ENCODE assay signal across 8 cellular contexts in the genomic region with DNA sequence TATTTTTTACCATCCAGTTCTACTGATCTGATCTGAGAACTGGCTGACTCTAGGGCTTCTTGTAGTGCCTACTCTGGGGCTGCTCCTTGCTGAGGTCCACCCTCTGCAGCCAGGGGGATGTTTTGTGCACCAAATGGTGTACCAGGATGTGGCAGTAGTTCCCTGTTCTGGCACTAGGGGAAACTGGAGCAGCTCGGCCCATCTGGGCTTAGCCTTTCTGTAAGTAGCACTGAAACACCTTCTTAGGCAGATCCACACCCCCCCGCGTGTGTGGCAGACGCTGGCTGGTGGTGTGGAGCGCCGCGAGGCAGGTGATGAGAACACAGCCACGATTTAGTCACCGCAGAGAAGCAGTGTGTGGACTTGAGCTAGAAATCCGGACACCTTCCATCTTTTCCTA. TPM values are rescaled to one million over a fixed set of nuclear protein-coding genes. Genes with fewer than 3 reads are reported as not detected.
A peak's percentile ranks its signal among the peaks of the same experiment; 100 is the strongest.
DNase-seq lines count a peak whose midpoint lies in the region; ATAC-seq and TF ChIP-seq lines count a peak whose summit lies in the region.

No MANE protein-coding gene starts in this region.

- H3K27me3 Mint-ChIP-seq in activated T-cell treated with anti-CD3 and anti-CD28 coated beads, Interleukin-2, amount 50 U/mL, for 4 hours (ENCODE audit: low read depth): no peaks in the 10 kb centered on the region

- H3K4me1 ChIP-seq in body of pancreas (peaks cover 8% of the 10 kb centered on the region), right lobe of liver (peaks cover 0 to 24% (median 9%) of the 10 kb centered on the region in 4 donors), spleen (no peaks in the 10 kb centered on the region)

- TF ChIP-seq CTCF in body of pancreas (IDR thresholded peaks at IDR 0.05): peak in 4 of 7 experiments; percentile 26 to 39 (median 34)
- TF ChIP-seq CTCF in right lobe of liver (IDR thresholded peaks at IDR 0.05): peak in 3 of 4 donors; percentile 22 to 42 (median 24)
- TF ChIP-seq CTCF in omental fat pad (IDR thresholded peaks at IDR 0.05): no peak
- TF ChIP-seq CTCF in GM20000 (IDR thresholded peaks at IDR 0.05; ENCODE audit: extremely low read depth, missing control alignments): no peak
- TF ChIP-seq CTCF in spleen (IDR thresholded peaks at IDR 0.05 in 8 of 11, conservative IDR thresholded peaks at IDR 0.05 in 3 of 11): peak in 3 of 11 experiments; percentile 21 to 30 (median 27)

- H3K4me3 ChIP-seq in body of pancreas (no peak overlapping the region), right lobe of liver (no peak overlapping the region), spleen (no peak overlapping the region)

- no peaks in the 10 kb centered on the region for H3K36me3 ChIP-seq in body of pancreas (replicated peaks in 1 of 2; ENCODE audit: insufficient read depth in 1 of 2, low read depth in 2 of 2)
- no peaks in the 10 kb centered on the region for H3K36me3 ChIP-seq in right lobe of liver
- H3K36me3 ChIP-seq in spleen: no peaks in the 10 kb centered on the region

- intact Hi-C loops in body of pancreas (cut with DNase I) (no loop called here), right lobe of liver (cut with DNase I) (no loop called here), spleen (cut with DNase I; ENCODE audit: low total_unique reads) (no loop called here)

- H3K4me3 Mint-ChIP-seq in activated T-cell treated with anti-CD3 and anti-CD28 coated beads, Interleukin-2, amount 50 U/mL, for 4 hours: no peak overlapping the region

- H3K9me3 ChIP-seq in body of pancreas (no peaks in the 10 kb centered on the region), right lobe of liver (no peaks in the 10 kb centered on the region), spleen (no peaks in the 10 kb centered on the region)

- no peak for TF ChIP-seq POLR2A in body of pancreas (IDR thresholded peaks at IDR 0.05)
- TF ChIP-seq POLR2A in right lobe of liver (IDR thresholded peaks at IDR 0.05): no peak
- no peak for TF ChIP-seq POLR2A in spleen (IDR thresholded peaks at IDR 0.05)

- H3K27me3 ChIP-seq in body of pancreas (no peaks in the 10 kb centered on the region), right lobe of liver (no peaks in the 10 kb centered on the region), spleen (replicated peaks in 1 of 7) (no peaks in the 10 kb centered on the region)

- ATAC-seq in activated T-cell treated with anti-CD3 and anti-CD28 coated beads, Interleukin-2, amount 50 U/mL, for 4 hours: peak; percentile 48 to 67
- ATAC-seq in body of pancreas: no peak
- peak; percentile 14 to 49 (median 36) for ATAC-seq in right lobe of liver
- no peak for ATAC-seq in omental fat pad (ENCODE audit: low FRiP score)

- H3K4me1 Mint-ChIP-seq in activated T-cell treated with anti-CD3 and anti-CD28 coated beads, Interleukin-2, amount 50 U/mL, for 4 hours (ENCODE audit: low read depth): peaks cover 14% of the 10 kb centered on the region

- H3K27ac ChIP-seq in body of pancreas: no peak overlapping the region
- no peak overlapping the region for H3K27ac ChIP-seq in right lobe of liver
- H3K27ac ChIP-seq in spleen: no peak overlapping the region

- H3K9me3 Mint-ChIP-seq in activated T-cell treated with anti-CD3 and anti-CD28 coated beads, Interleukin-2, amount 50 U/mL, for 4 hours: no peaks in the 10 kb centered on the region

- 62 to 74% methylated on average over 10 of the region's 10 CpGs for WGBS in body of pancreas, 2 donors
- WGBS in right lobe of liver (ENCODE audit: insufficient coverage, low coverage, low lambda C conversion rate, missing lambda C conversion rate): 31% methylated on average over 10 of the region's 10 CpGs
- 77 to 89% (median 83%) methylated on average over 10 of the region's 10 CpGs for WGBS in spleen, 5 donors

- no peaks in the 10 kb centered on the region for H3K36me3 Mint-ChIP-seq in activated T-cell treated with anti-CD3 and anti-CD28 coated beads, Interleukin-2, amount 50 U/mL, for 4 hours (ENCODE audit: insufficient read depth)

- no peak for DNase-seq in activated T-cell treated with anti-CD3 and anti-CD28 coated beads, Interleukin-2, amount 50 U/mL, for 4 hours
- DNase-seq in activated T-cell treated with anti-CD3 and anti-CD28 coated beads for 4 hours: no peak
- peak; percentile 74 for DNase-seq in NCI-H524 treated with DMSO at 0.1 percent for 48 hours (lab: John Stamatoyannopoulos, UW)
- DNase-seq in body of pancreas: no peak
- DNase-seq in right lobe of liver: no peak
- no peak for DNase-seq in omental fat pad (ENCODE audit: low spot score)
- no peak for DNase-seq in GM20000 (ENCODE audit: low spot score)
- DNase-seq in spleen: no peak

RNA-seq across cellular contexts. Expression of a gene that starts 17.0 kb away (rescaled TPM):
- total RNA-seq in activated T-cell treated with anti-CD3 and anti-CD28 coated beads, Interleukin-2, amount 50 U/mL, for 4 hours: 10 to 100 TPM; 18.2 to 21.8 (median 18.2) TPM
- total RNA-seq in body of pancreas (1 to 10 TPM; 9.6 to 9.9 TPM), right lobe of liver (10 to 100 TPM; 10.6 to 21.2 (median 13.2) TPM), omental fat pad (10 to 100 TPM; 12.6 to 65.7 (median 30.6) TPM), spleen (10 to 100 TPM in 1 of 7 donors, 1 to 10 TPM in 6; 2.6 to 16.3 (median 4.4) TPM)
- 1 to 10 TPM; 2.7 to 3.6 (median 3.4) TPM for polyA plus RNA-seq in spleen

Comparison
In these comparisons a context has a peak if more than half of its experiments do, and no peak if none do; other contexts are left out.
1. ATAC-seq: peak in activated T-cell treated with anti-CD3 and anti-CD28 coated beads, Interleukin-2, amount 50 U/mL, for 4 hours (2 of 2) and right lobe of liver (4 of 4); none in body of pancreas (single experiment) and omental fat pad (single experiment).
2. CTCF ChIP-seq: peak in body of pancreas (4 of 7) and right lobe of liver (3 of 4); none in omental fat pad (0 of 3) and GM20000 (single experiment).